In genomic region chr5:68148096-68148495, GRCh38 we compare ENCODE assay signal across 16 cellular contexts.
A peak's percentile ranks its signal among the peaks of the same experiment; 100 is the strongest.
DNase-seq lines count a peak whose midpoint lies in the region; ATAC-seq lines count a peak whose summit lies in the region.
"Had no signal": no experiment of that assay in that cellular context is flagged by ENCODE, and none has a peak within 500 bp of the region (broad histone marks: within the 10 kb centered on the region; RNA-seq: fewer than 3 reads in every experiment).

No MANE protein-coding gene starts in this region.

- H3K4me3 Mint-ChIP-seq in IgD-negative memory B cell = peak overlapping the region in 3 of 4 donors; percentile 3 to 71 (median 71)
- H3K4me3 Mint-ChIP-seq: activated CD8-positive, alpha-beta T cell treated with anti-CD3 and anti-CD28 coated beads, Interleukin-2, amount 10 ng/mL, durations not matched to agents 7 days and 5 days; activated naive CD4-positive, alpha-beta T cell treated with anti-CD3 and anti-CD28 coated beads, Interleukin-2, amount 10 ng/mL, durations not matched to agents 7 days and 5 days had no signal

- H3K9me3 Mint-ChIP-seq in IgD-negative memory B cell = peaks cover 0 to 4% (median 4%) of the 10 kb centered on the region in 3 donors
- H3K9me3 Mint-ChIP-seq: activated naive CD4-positive, alpha-beta T cell treated with anti-CD3 and anti-CD28 coated beads, Interleukin-2, amount 10 ng/mL, durations not matched to agents 7 days and 5 days had no signal

- no peak for DNase-seq in EL
- no peak for DNase-seq in activated effector memory CD4-positive, alpha-beta T cell treated with anti-CD3 and anti-CD28 coated beads, Interleukin-2, amount 50 U/mL, for 16 hours
- no peak for DNase-seq in NCI-H510A (lab: John Stamatoyannopoulos, UW)
- no peak for DNase-seq in hepatic stellate cell (ENCODE audit: low spot score)
- DNase-seq: activated CD8-positive, alpha-beta T cell treated with anti-CD3 and anti-CD28 coated beads, Interleukin-2, amount 10 ng/mL, durations not matched to agents 7 days and 5 days; activated naive CD4-positive, alpha-beta T cell treated with anti-CD3 and anti-CD28 coated beads, Interleukin-2, amount 10 ng/mL, durations not matched to agents 7 days and 5 days; HCEC 1CT; NCI-H1092 treated with DMSO at 0.1 percent for 48 hours; NCI-H524; stimulated activated CD4-positive, alpha-beta T cell treated with anti-CD3 and anti-CD28 coated beads, Interleukin-4, amount 100 ng/mL, for 24 hours; stomach had no signal

- H3K27me3 Mint-ChIP-seq in IgD-negative memory B cell = no peaks in the 10 kb centered on the region
- H3K27me3 Mint-ChIP-seq: activated naive CD4-positive, alpha-beta T cell treated with anti-CD3 and anti-CD28 coated beads, Interleukin-2, amount 10 ng/mL, durations not matched to agents 7 days and 5 days had no signal

- peaks cover 10 to 18% (median 14%) of the 10 kb centered on the region in 3 donors for H3K4me1 Mint-ChIP-seq in IgD-negative memory B cell
- H3K4me1 Mint-ChIP-seq: activated naive CD4-positive, alpha-beta T cell treated with anti-CD3 and anti-CD28 coated beads, Interleukin-2, amount 10 ng/mL, durations not matched to agents 7 days and 5 days had no signal

- no peaks in the 10 kb centered on the region for H3K36me3 Mint-ChIP-seq in IgD-negative memory B cell
- H3K36me3 Mint-ChIP-seq: activated naive CD4-positive, alpha-beta T cell treated with anti-CD3 and anti-CD28 coated beads, Interleukin-2, amount 10 ng/mL, durations not matched to agents 7 days and 5 days had no signal

- peak overlapping the region in 1 of 3 donors; percentile 24 for H3K27ac Mint-ChIP-seq in IgD-negative memory B cell
- H3K27ac Mint-ChIP-seq: activated CD8-positive, alpha-beta T cell treated with anti-CD3 and anti-CD28 coated beads, Interleukin-2, amount 10 ng/mL, durations not matched to agents 7 days and 5 days; activated naive CD4-positive, alpha-beta T cell treated with anti-CD3 and anti-CD28 coated beads, Interleukin-2, amount 10 ng/mL, durations not matched to agents 7 days and 5 days had no signal

- ATAC-seq in GM18498 (IDR thresholded peaks at IDR 0.05; ENCODE audit: unreplicated experiment) = peak; percentile 48
- peak; percentile 69 for ATAC-seq in GM19438 (IDR thresholded peaks at IDR 0.05; ENCODE audit: low read depth, unreplicated experiment)
- peak; percentile 53 for ATAC-seq in HG02852 (IDR thresholded peaks at IDR 0.05; ENCODE audit: unreplicated experiment)
- ATAC-seq: activated CD8-positive, alpha-beta T cell treated with anti-CD3 and anti-CD28 coated beads, Interleukin-2, amount 10 ng/mL, durations not matched to agents 7 days and 5 days; gastroesophageal sphincter had no signal
